In the genomic region with DNA sequence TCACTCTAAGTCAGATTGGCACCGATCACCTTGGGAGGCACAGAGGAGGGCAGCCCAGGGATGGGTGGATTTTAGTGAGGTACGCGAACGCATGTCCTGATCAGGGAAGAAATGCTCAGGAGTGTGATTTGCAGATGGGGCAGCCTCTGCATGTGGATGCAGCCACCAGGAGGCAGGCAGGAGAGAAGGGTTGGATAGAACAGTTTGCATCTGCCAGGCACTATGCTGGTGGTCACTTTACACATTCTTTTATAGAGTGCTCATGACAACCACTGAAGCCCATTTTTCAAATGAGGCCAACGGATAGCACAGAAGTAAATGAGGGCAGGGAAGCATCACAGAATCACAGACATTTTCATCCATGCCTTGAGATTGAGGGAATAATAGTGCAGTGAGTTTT, we compare ENCODE assay signal across 12 cellular contexts. TPM values are rescaled to one million over a fixed set of nuclear protein-coding genes. Genes with fewer than 3 reads are reported as not detected.
DNase-seq lines count a peak whose midpoint lies in the region; ATAC-seq and TF ChIP-seq lines count a peak whose summit lies in the region.
"Had no signal": no experiment of that assay in that cellular context is flagged by ENCODE, and none has a peak within 500 bp of the region (broad histone marks: within the 10 kb centered on the region; RNA-seq: fewer than 3 reads in every experiment).

No MANE protein-coding gene starts in this region.

- TF ChIP-seq RAD21 in HCT116 (IDR thresholded peaks at IDR 0.05; ENCODE audit: low read depth): no peak

- in situ Hi-C loops in astrocyte of the spinal cord (cut with HindIII; ENCODE audit: low sequenced_read_pairs): no loop called here

- H3K4me3 Mint-ChIP-seq in activated CD4-positive, alpha-beta T cell treated with anti-CD3 and anti-CD28 coated beads for 36 hours: no peak overlapping the region
- H3K4me3 Mint-ChIP-seq: naive B cell had no signal

- RAD21 ChIA-PET in HCT116 (lab: Charles Lee; ENCODE audit: low non-redundant PET in 1 of 2, low total read pairs in 2 of 2, uncharacterized antibody in 2 of 2, unreplicated experiment in 2 of 2): no interaction called here

- H3K4me1 ChIP-seq in HCT116 (ENCODE audit: control insufficient read depth in 1 of 2, insufficient read depth in 2 of 2, low read length in 2 of 2): peaks cover 33 to 43% of the 10 kb centered on the region in 2 experiments

- no peaks in the 10 kb centered on the region for H3K9me2 ChIP-seq in HCT116 (ENCODE audit: insufficient read depth)

- DNase-seq in AG10803 (ENCODE audit: low read depth) (peak; percentile 68), HCT116 (ENCODE audit: low read depth, low spot score) (no peak), astrocyte of the spinal cord (ENCODE audit: low read depth, low spot score) (peak; percentile 58), kidney glomerular epithelial cell (lab: John Stamatoyannopoulos, UW) (peak; percentile 19), HEK293T (ENCODE audit: extremely low spot score) (no peak), putamen (ENCODE audit: low spot score) (no peak)
- no peak for DNase-seq in activated CD4-positive, alpha-beta T cell treated with anti-CD3 and anti-CD28 coated beads for 36 hours
- DNase-seq: activated CD4-positive, CD25-positive, alpha-beta regulatory T cell; activated naive CD4-positive, alpha-beta T cell treated with Interleukin-2 at 50 U/mL for 16 hours; naive B cell; transverse colon had no signal

- POLR2A ChIA-PET in HCT116 (lab: Charles Lee): no interaction called here
- POLR2A ChIA-PET in activated CD4-positive, alpha-beta T cell treated with anti-CD3 and anti-CD28 coated beads for 36 hours (lab: Charles Lee): no interaction called here
- POLR2A ChIA-PET in HEK293T (lab: Yijun Ruan, JAX): interaction anchor here (1.4 kb wide), 1 partner anchor 29 kb away, joined by 3 read pairs; a partner anchor contains a TSS

- H3K9ac ChIP-seq in HCT116 (ENCODE audit: low read length): no peak overlapping the region

- H3K27ac Mint-ChIP-seq in activated CD4-positive, alpha-beta T cell treated with anti-CD3 and anti-CD28 coated beads for 36 hours: no peak overlapping the region
- H3K27ac Mint-ChIP-seq: naive B cell had no signal

- H3K4me1 Mint-ChIP-seq in activated CD4-positive, alpha-beta T cell treated with anti-CD3 and anti-CD28 coated beads for 36 hours: peaks cover 31% of the 10 kb centered on the region
- H3K4me1 Mint-ChIP-seq: naive B cell had no signal

- no peak for ATAC-seq in HCT116
- ATAC-seq in activated CD4-positive, alpha-beta T cell treated with anti-CD3 and anti-CD28 coated beads for 36 hours: no peak
- ATAC-seq in HG03175 (IDR thresholded peaks at IDR 0.05; ENCODE audit: unreplicated experiment): no peak

- no peak overlapping the region for H3K4me3 ChIP-seq in AG10803 (ENCODE audit: low read length)
- H3K4me3 ChIP-seq in HCT116 (replicated peaks in 1 of 2; ENCODE audit: low read depth in 1 of 2, low read length in 2 of 2): no peak overlapping the region
- no peak overlapping the region for H3K4me3 ChIP-seq in astrocyte of the spinal cord (ENCODE audit: low read depth, low read length)
- H3K4me3 ChIP-seq: transverse colon had no signal

- no peaks in the 10 kb centered on the region for H3K27me3 ChIP-seq in HCT116 (ENCODE audit: insufficient read depth, low read length)
- H3K27me3 ChIP-seq: transverse colon had no signal

- 0 out of 2 replicates have a peak, but pooled peaks cover 7% of the 10 kb centered on the region for H3K79me2 ChIP-seq in HCT116 (ENCODE audit: insufficient read depth, low read length)

- no peaks in the 10 kb centered on the region for H3K9me3 ChIP-seq in HCT116 (ENCODE audit: control insufficient read depth in 1 of 2, insufficient read depth in 1 of 2, low read depth in 1 of 2, low read length in 2 of 2)
- H3K9me3 ChIP-seq: transverse colon had no signal

- intact Hi-C loops in HCT116 (cut with micrococcal nuclease): no loop called here
- intact Hi-C loops in activated CD4-positive, alpha-beta T cell treated with anti-CD3 and anti-CD28 coated beads for 36 hours (cut with DNase I, micrococcal nuclease): loop anchor here in 1 of 2 experiments (2.0 kb wide), 1 partner anchor 46 kb away; no protein-coding TSS in a partner anchor

- peak; percentile 57 for TF ChIP-seq CTCF in AG10803 (conservative IDR thresholded peaks at IDR 0.05; ENCODE audit: low read length)
- peak in 2 of 3 experiments; percentile 31 to 36; a peak in 4 of 6 replicates for TF ChIP-seq CTCF in HCT116 (IDR thresholded peaks at IDR 0.05 in 2 of 3, conservative IDR thresholded peaks at IDR 0.05 in 1 of 3; ENCODE audit: borderline replicate concordance in 1 of 3, insufficient read depth in 1 of 3, low read depth in 2 of 3, low read length in 2 of 3)
- peak; percentile 52 for TF ChIP-seq CTCF in astrocyte of the spinal cord (IDR thresholded peaks at IDR 0.05; ENCODE audit: low read depth, low read length)

- no peak overlapping the region for H3K4me2 ChIP-seq in HCT116 (ENCODE audit: low read length)

- no peaks in the 10 kb centered on the region for H3K36me3 Mint-ChIP-seq in activated CD4-positive, alpha-beta T cell treated with anti-CD3 and anti-CD28 coated beads for 36 hours (ENCODE audit: low read depth)
- H3K36me3 Mint-ChIP-seq: naive B cell had no signal

- no peaks in the 10 kb centered on the region for H3K27me3 Mint-ChIP-seq in activated CD4-positive, alpha-beta T cell treated with anti-CD3 and anti-CD28 coated beads for 36 hours

- CTCF ChIA-PET in HCT116 (lab: Charles Lee): no interaction called here
- CTCF ChIA-PET in activated CD4-positive, alpha-beta T cell treated with anti-CD3 and anti-CD28 coated beads for 36 hours (lab: Charles Lee): interaction anchor here (0.6 to 0.8 kb wide), 4 partner anchors 41 to 1512 kb away, joined by 3 to 4 read pairs (median 3); no protein-coding TSS in a partner anchor
- CTCF ChIA-PET in HEK293T (lab: Yijun Ruan, JAX): interaction anchor here (0.9 kb wide), 1 partner anchor 102 kb away, joined by 4 read pairs; no protein-coding TSS in a partner anchor

- no peak overlapping the region for H2AFZ ChIP-seq in HCT116 (ENCODE audit: low read depth, low read length, poor library complexity, severe bottlenecking)

- peaks cover 0 to 7% of the 10 kb centered on the region in 2 experiments; a peak in 1 of 4 replicates for H3K36me3 ChIP-seq in HCT116 (ENCODE audit: control insufficient read depth in 1 of 2, insufficient read depth in 2 of 2, low read length in 2 of 2)
- H3K36me3 ChIP-seq: transverse colon had no signal

- H3K9me3 Mint-ChIP-seq in activated CD4-positive, alpha-beta T cell treated with anti-CD3 and anti-CD28 coated beads for 36 hours (ENCODE audit: low read depth): no peaks in the 10 kb centered on the region
- H3K9me3 Mint-ChIP-seq: naive B cell had no signal

- no TSS peak for BruUV-seq in HCT116 (replicated peaks; lab: Mats Ljungman, UMichigan)

- H4K20me1 ChIP-seq in HCT116 (ENCODE audit: insufficient read depth): no peaks in the 10 kb centered on the region

- H3K27ac ChIP-seq in HCT116 (ENCODE audit: low read depth, low read length): no peak overlapping the region
- H3K27ac ChIP-seq: transverse colon had no signal

- TF ChIP-seq POLR2A in HCT116 (IDR thresholded peaks at IDR 0.05; ENCODE audit: borderline replicate concordance, extremely low read depth, insufficient read depth, insufficient read length): no peak

TF ChIP-seq in HCT116, 20 proteins besides CTCF, POLR2A, EP300 and RAD21 (continues in another document):
- TF ChIP-seq JUND (IDR thresholded peaks at IDR 0.05) (no peak), SIN3A (IDR thresholded peaks at IDR 0.05; ENCODE audit: low read depth) (no peak), ELF1 (IDR thresholded peaks at IDR 0.05; ENCODE audit: borderline replicate concordance, low read depth) (no peak), EZH2phosphoT487 (IDR thresholded peaks at IDR 0.05; ENCODE audit: borderline replicate concordance) (no peak), EGR1 (IDR thresholded peaks at IDR 0.05; ENCODE audit: low read depth) (no peak), CBX3 (IDR thresholded peaks at IDR 0.05; ENCODE audit: low read depth) (no peak), POLR2AphosphoS5 (IDR thresholded peaks at IDR 0.05; ENCODE audit: low read depth, low read length) (no peak), CEBPB (IDR thresholded peaks at IDR 0.05; ENCODE audit: low read depth) (no peak), ZFX (IDR thresholded peaks at IDR 0.05) (no peak)
- TF ChIP-seq, protein P1, sequence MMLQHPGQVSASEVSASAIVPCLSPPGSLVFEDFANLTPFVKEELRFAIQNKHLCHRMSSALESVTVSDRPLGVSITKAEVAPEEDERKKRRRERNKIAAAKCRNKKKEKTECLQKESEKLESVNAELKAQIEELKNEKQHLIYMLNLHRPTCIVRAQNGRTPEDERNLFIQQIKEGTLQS (IDR thresholded peaks at IDR 0.05): no peak

TF ChIP-seq in HEK293T, 16 proteins besides CTCF, POLR2A, EP300 and RAD21 (continues in another document):
- TF ChIP-seq FOXK2 (IDR thresholded peaks at IDR 0.05) (no peak), HDGF (IDR thresholded peaks at IDR 0.05; ENCODE audit: borderline replicate concordance) (no peak), FOXM1 (IDR thresholded peaks at IDR 0.05; ENCODE audit: borderline replicate concordance) (no peak), TARDBP (IDR thresholded peaks at IDR 0.05) (no peak), ARNT (IDR thresholded peaks at IDR 0.05) (no peak), FOXA1 (IDR thresholded peaks at IDR 0.05) (no peak), LEF1 (IDR thresholded peaks at IDR 0.05; ENCODE audit: borderline replicate concordance) (no peak), ELF4 (IDR thresholded peaks at IDR 0.05) (no peak), L3MBTL2 (conservative IDR thresholded peaks at IDR 0.05) (no peak), CTBP1 (IDR thresholded peaks at IDR 0.05; ENCODE audit: borderline replicate concordance) (no peak)
- TF ChIP-seq, protein P2, sequence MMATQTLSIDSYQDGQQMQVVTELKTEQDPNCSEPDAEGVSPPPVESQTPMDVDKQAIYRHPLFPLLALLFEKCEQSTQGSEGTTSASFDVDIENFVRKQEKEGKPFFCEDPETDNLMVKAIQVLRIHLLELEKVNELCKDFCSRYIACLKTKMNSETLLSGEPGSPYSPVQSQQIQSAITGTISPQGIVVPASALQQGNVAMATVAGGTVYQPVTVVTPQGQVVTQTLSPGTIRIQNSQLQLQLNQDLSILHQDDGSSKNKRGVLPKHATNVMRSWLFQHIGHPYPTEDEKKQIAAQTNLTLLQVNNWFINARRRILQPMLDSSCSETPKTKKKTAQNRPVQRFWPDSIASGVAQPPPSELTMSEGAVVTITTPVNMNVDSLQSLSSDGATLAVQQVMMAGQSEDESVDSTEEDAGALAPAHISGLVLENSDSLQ (IDR thresholded peaks at IDR 0.05): no peak

RNA-seq across cellular contexts. Expression of a gene that starts 5.7 kb away (rescaled TPM):
- total RNA-seq in HCT116 (2021; ENCODE audit: unreplicated experiment): 70.2 TPM
- polyA plus RNA-seq in HCT116 (2012): 98.9 and 197 TPM in 2 replicates
- 1 to 10 TPM; 3.1 to 4.2 TPM for total RNA-seq in activated CD4-positive, alpha-beta T cell treated with anti-CD3 and anti-CD28 coated beads for 36 hours

RNA-seq across cellular contexts. Expression of a gene that starts 28.7 kb away (rescaled TPM):
- not detected for total RNA-seq in HCT116 (2021; ENCODE audit: unreplicated experiment)
- 0.06 TPM in 1 of 2 replicates, not detected in the other for polyA plus RNA-seq in HCT116 (2012)
- 10 to 100 TPM; 21.9 to 22.8 TPM for total RNA-seq in activated CD4-positive, alpha-beta T cell treated with anti-CD3 and anti-CD28 coated beads for 36 hours

RNA-seq across cellular contexts. Expression of a gene that starts 58.1 kb away (rescaled TPM):
- 0.27 TPM for total RNA-seq in HCT116 (2021; ENCODE audit: unreplicated experiment)
- polyA plus RNA-seq in HCT116 (2012): not detected in 2 replicates
- 1 to 10 TPM; 4.5 to 5.7 TPM for total RNA-seq in activated CD4-positive, alpha-beta T cell treated with anti-CD3 and anti-CD28 coated beads for 36 hours

Comparison
In these comparisons a context has a peak if more than half of its experiments do, and no peak if none do; other contexts are left out.
1. DNase-seq: peak in AG10803 (single experiment), astrocyte of the spinal cord (single experiment) and kidney glomerular epithelial cell (single experiment); none in HCT116 (single experiment), activated CD4-positive, alpha-beta T cell treated with anti-CD3 and anti-CD28 coated beads for 36 hours (single experiment), HEK293T (single experiment) and putamen (single experiment).
2. RNA of a gene that starts 5.7 kb away (total RNA-seq): 70.2 TPM in HCT116 (single experiment); 3.1 to 4.2 TPM in activated CD4-positive, alpha-beta T cell treated with anti-CD3 and anti-CD28 coated beads for 36 hours; every median in the first group is over 10 times any median in the second.
3. RNA of a gene that starts 28.7 kb away (total RNA-seq): 21.9 to 22.8 TPM in activated CD4-positive, alpha-beta T cell treated with anti-CD3 and anti-CD28 coated beads for 36 hours; not detected in HCT116 (single experiment); every median in the first group is over 10 times any median in the second.
4. Peak in every context shown above with its lines, with median percentiles within 50 percentile points of each other: CTCF ChIP-seq.